ENCODE assay signal across 1 cellular context in genomic region chr7:1819258-1819841, GRCh38.
TF ChIP-seq lines count a peak whose summit lies in the region.

No MANE protein-coding gene starts in this region.

TF ChIP-seq in GM23338, 12 proteins besides CTCF, POLR2A, EP300 and RAD21 (continued from another document):
- no peak for TF ChIP-seq ZNF462 (CRISPR knock-in tag; IDR thresholded peaks at IDR 0.05)
TF ChIP-seq in GM23338: peak in this region for 0.
